ENCODE assay signal across 12 cellular contexts in the genomic region with DNA sequence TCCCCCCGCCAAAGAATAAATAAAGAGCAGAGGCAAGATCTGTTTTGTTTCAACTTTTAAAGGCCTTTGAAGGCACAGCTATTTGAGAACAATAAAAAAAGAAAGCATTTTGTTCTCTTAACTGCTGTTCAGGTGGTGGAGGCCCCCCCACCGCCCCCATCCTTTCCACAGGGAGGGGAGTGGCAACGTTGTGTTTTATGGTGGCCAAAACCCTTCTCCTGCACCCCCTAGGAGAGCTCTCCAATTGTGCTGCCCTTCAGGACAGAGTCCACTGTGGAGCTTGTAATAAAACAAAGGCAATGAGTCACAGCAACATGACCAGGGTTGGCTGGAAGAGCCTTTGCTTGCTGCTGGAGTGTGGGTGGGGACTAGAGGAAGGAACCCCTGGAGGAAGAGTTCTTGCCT.
A peak's percentile ranks its signal among the peaks of the same experiment; 100 is the strongest.
DNase-seq lines count a peak whose midpoint lies in the region; ATAC-seq and TF ChIP-seq lines count a peak whose summit lies in the region.
"Had no signal": no experiment of that assay in that cellular context is flagged by ENCODE, and none has a peak within 500 bp of the region (broad histone marks: within the 10 kb centered on the region; RNA-seq: fewer than 3 reads in every experiment).

No MANE protein-coding gene starts in this region.

- H3K27me3 ChIP-seq in rectal smooth muscle tissue (ENCODE audit: control insufficient read depth, insufficient read depth, low read length), result no peaks in the 10 kb centered on the region
- no peaks in the 10 kb centered on the region for H3K27me3 ChIP-seq in esophagus muscularis mucosa

- in situ Hi-C loops in Caki2 (cut with HindIII; ENCODE audit: low pct_unique_long_range_greater_than_20kb, low sequenced_read_pairs), result no loop called here

- H3K27me3 Mint-ChIP-seq in chondrocyte (ENCODE audit: low read depth), result peaks cover 3% of the 10 kb centered on the region

- H3K4me1 ChIP-seq in rectal smooth muscle tissue (ENCODE audit: control insufficient read depth, insufficient read depth, low read length) (peaks cover 32% of the 10 kb centered on the region), esophagus muscularis mucosa (peaks cover 0 to 10% (median 0%) of the 10 kb centered on the region in 4 donors)
- H3K4me1 ChIP-seq: psoas muscle had no signal

- ATAC-seq in HG02623 (IDR thresholded peaks at IDR 0.05; ENCODE audit: unreplicated experiment) (no peak), GM21360 (IDR thresholded peaks at IDR 0.05; ENCODE audit: unreplicated experiment) (no peak)
- ATAC-seq: activated CD4-positive, CD25-positive, alpha-beta regulatory T cell treated with anti-CD3 and anti-CD28 coated beads, Interleukin-2, amount 50 U/mL, for 24 hours; GM12878 had no signal

- no peak overlapping the region for H3K27ac Mint-ChIP-seq in chondrocyte (ENCODE audit: unreplicated experiment)
- H3K27ac Mint-ChIP-seq: endodermal cell had no signal

- peaks cover 5% of the 10 kb centered on the region for H3K4me1 Mint-ChIP-seq in chondrocyte (ENCODE audit: low read depth)

- WGBS in esophagus muscularis mucosa, result 54% methylated on average over 3 of the region's 3 CpGs

- TF ChIP-seq POLR2A in esophagus muscularis mucosa (IDR thresholded peaks at IDR 0.05; ENCODE audit: low read depth), result no peak

- H3K36me3 Mint-ChIP-seq in chondrocyte (ENCODE audit: low read depth), result peaks cover 1% of the 10 kb centered on the region

- H3K9ac ChIP-seq in rectal smooth muscle tissue (ENCODE audit: low read length), result no peak overlapping the region

- H3K4me3 ChIP-seq in rectal smooth muscle tissue (ENCODE audit: low read length) (no peak overlapping the region), esophagus muscularis mucosa (no peak overlapping the region)
- H3K4me3 ChIP-seq: GM12878, psoas muscle had no signal

- no peak for TF ChIP-seq EP300 in esophagus muscularis mucosa (IDR thresholded peaks at IDR 0.05)

- no peaks in the 10 kb centered on the region for H3K36me3 ChIP-seq in rectal smooth muscle tissue (ENCODE audit: control insufficient read depth, insufficient read depth, low read length)
- no peaks in the 10 kb centered on the region for H3K36me3 ChIP-seq in esophagus muscularis mucosa

- H3K9me3 Mint-ChIP-seq in chondrocyte (ENCODE audit: low read depth), result peaks cover 6% of the 10 kb centered on the region
- H3K9me3 Mint-ChIP-seq: endodermal cell had no signal

- no peak overlapping the region for H3K4me3 Mint-ChIP-seq in chondrocyte (ENCODE audit: unreplicated experiment)
- H3K4me3 Mint-ChIP-seq: endodermal cell had no signal

- intact Hi-C loops in esophagus muscularis mucosa (cut with DNase I), result no loop called here

- TF ChIP-seq CTCF in esophagus muscularis mucosa (IDR thresholded peaks at IDR 0.05) (no peak), chondrocyte (IDR thresholded peaks at IDR 0.05) (no peak)

- DNase-seq in Caki2 (ENCODE audit: low read depth) (peak; percentile 30), NCI-H69 (lab: John Stamatoyannopoulos, UW) (peak; percentile 25), fibroblast of gingiva (ENCODE audit: low read depth) (peak; percentile 80), esophagus muscularis mucosa (ENCODE audit: extremely low spot score) (no peak), chondrocyte (ENCODE audit: low spot score) (no peak)
- DNase-seq: endodermal cell, psoas muscle had no signal

- peak overlapping the region; percentile 70 for H3K27ac ChIP-seq in rectal smooth muscle tissue (ENCODE audit: low read depth, low read length)
- no peak overlapping the region for H3K27ac ChIP-seq in esophagus muscularis mucosa (replicated peaks in 1 of 4)
- H3K27ac ChIP-seq: psoas muscle had no signal

- H3K9me3 ChIP-seq in esophagus muscularis mucosa, result no peaks in the 10 kb centered on the region
- H3K9me3 ChIP-seq: psoas muscle had no signal

Comparison
In these comparisons a context has a peak if more than half of its experiments do, and no peak if none do; other contexts are left out.
1. DNase-seq: peak in Caki2 (single experiment), NCI-H69 (single experiment) and fibroblast of gingiva (single experiment); none in esophagus muscularis mucosa (single experiment) and chondrocyte (single experiment).